Comparison of ENCODE assay signal across 19 cellular contexts in the genomic region with DNA sequence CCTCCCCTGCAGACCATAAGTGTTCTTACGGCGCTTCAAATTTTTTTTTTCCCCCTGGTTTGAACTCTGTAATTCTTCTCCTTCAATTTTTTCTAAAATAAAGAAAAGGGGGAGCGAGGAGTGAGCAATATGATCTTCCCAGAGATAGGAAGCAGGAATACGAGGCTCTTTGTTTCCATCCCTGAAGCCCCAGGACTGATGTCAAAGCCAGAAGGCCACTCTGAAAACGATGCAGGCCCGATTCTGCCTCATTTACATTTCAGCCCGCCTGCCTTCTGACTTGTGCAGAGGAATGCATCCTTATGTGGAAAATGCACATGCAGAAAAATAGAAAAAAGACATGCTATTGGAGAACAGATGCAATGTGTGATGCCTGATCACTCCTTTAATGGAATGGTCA.
"Had no signal": no experiment of that assay in that cellular context is flagged by ENCODE, and none has a peak within 500 bp of the region (broad histone marks: within the 10 kb centered on the region; RNA-seq: fewer than 3 reads in every experiment).

No MANE protein-coding gene starts in this region.

- H3K36me3 Mint-ChIP-seq: activated naive CD8-positive, alpha-beta T cell treated with anti-CD3 and anti-CD28 coated beads for 36 hours; natural killer cell treated with Interleukin-12 subunit alpha and Interleukin-12 subunit beta and Interleukin-15 and Interleukin-18, amount 100 ng/mL, for 72 hours had no signal

- H3K4me1 ChIP-seq: left lung, pancreas, right lobe of liver, suprapubic skin, tibial nerve, uterus had no signal

- H3K4me3 Mint-ChIP-seq: activated naive CD8-positive, alpha-beta T cell treated with anti-CD3 and anti-CD28 coated beads for 36 hours; natural killer cell treated with Interleukin-12 subunit alpha and Interleukin-12 subunit beta and Interleukin-15 and Interleukin-18, amount 100 ng/mL, for 72 hours; stimulated activated naive CD8-positive, alpha-beta T cell treated with anti-CD3 and anti-CD28 coated beads, Interleukin-15, Interleukin-2, amounts not matched to agents 100 ng/mL and 50 ng/mL, for 24 hours had no signal

- DNase-seq: activated CD4-positive, alpha-beta T cell treated with anti-CD3 and anti-CD28 coated beads, Interleukin-2, amount 50 U/mL, for 4 hours; activated CD8-positive, alpha-beta memory T cell treated with anti-CD3 and anti-CD28 coated beads for 24 hours; activated CD8-positive, alpha-beta memory T cell treated with anti-CD3 and anti-CD28 coated beads, Interleukin-2, amount 50 U/mL, for 4 hours; activated naive CD4-positive, alpha-beta T cell treated with Interleukin-2 at 50 U/mL for 16 hours; activated naive CD8-positive, alpha-beta T cell treated with anti-CD3 and anti-CD28 coated beads for 36 hours; activated T-cell treated with anti-CD3 and anti-CD28 coated beads, Interleukin-2, amount 50 U/mL, for 48 hours; cortex of kidney; kidney; left lung; pancreas; right lobe of liver; stimulated activated CD4-positive, alpha-beta T cell treated with anti-CD3 and anti-CD28 coated beads, Interleukin-1b, Interleukin-23, amount 100 ng/mL, for 48 hours; uterus had no signal

- H3K27me3 ChIP-seq: pancreas, right lobe of liver, tibial nerve, uterus had no signal

- H3K4me3 ChIP-seq: left lung, lung, pancreas, right lobe of liver, skin epidermis, suprapubic skin, tibial nerve, uterus had no signal

- H3K27me3 Mint-ChIP-seq: stimulated activated naive CD8-positive, alpha-beta T cell treated with anti-CD3 and anti-CD28 coated beads, Interleukin-15, Interleukin-2, amounts not matched to agents 100 ng/mL and 50 ng/mL, for 24 hours had no signal

- H3K36me3 ChIP-seq: left lung, pancreas, right lobe of liver, suprapubic skin, tibial nerve, uterus had no signal

- H3K27ac ChIP-seq: left lung, pancreas, right lobe of liver, skin epidermis, suprapubic skin, uterus had no signal

- H3K4me1 Mint-ChIP-seq: activated naive CD8-positive, alpha-beta T cell treated with anti-CD3 and anti-CD28 coated beads for 36 hours had no signal

- H3K9me3 Mint-ChIP-seq: activated naive CD8-positive, alpha-beta T cell treated with anti-CD3 and anti-CD28 coated beads for 36 hours; natural killer cell treated with Interleukin-12 subunit alpha and Interleukin-12 subunit beta and Interleukin-15 and Interleukin-18, amount 100 ng/mL, for 72 hours; stimulated activated naive CD8-positive, alpha-beta T cell treated with anti-CD3 and anti-CD28 coated beads, Interleukin-15, Interleukin-2, amounts not matched to agents 100 ng/mL and 50 ng/mL, for 24 hours had no signal

- H3K27ac Mint-ChIP-seq: activated naive CD8-positive, alpha-beta T cell treated with anti-CD3 and anti-CD28 coated beads for 36 hours; natural killer cell treated with Interleukin-12 subunit alpha and Interleukin-12 subunit beta and Interleukin-15 and Interleukin-18, amount 100 ng/mL, for 72 hours; stimulated activated naive CD8-positive, alpha-beta T cell treated with anti-CD3 and anti-CD28 coated beads, Interleukin-15, Interleukin-2, amounts not matched to agents 100 ng/mL and 50 ng/mL, for 24 hours had no signal

- ATAC-seq: left lung; natural killer cell treated with Interleukin-12 subunit alpha and Interleukin-12 subunit beta and Interleukin-15 and Interleukin-18, amount 100 ng/mL, for 72 hours; pancreas; right lobe of liver had no signal
